In genomic region chr1:233107130-233107529, GRCh38 we compare ENCODE assay signal across 17 cellular contexts.
A peak's percentile ranks its signal among the peaks of the same experiment; 100 is the strongest.
DNase-seq lines count a peak whose midpoint lies in the region; ATAC-seq and TF ChIP-seq lines count a peak whose summit lies in the region.
"Had no signal": no experiment of that assay in that cellular context is flagged by ENCODE, and none has a peak within 500 bp of the region (broad histone marks: within the 10 kb centered on the region; RNA-seq: fewer than 3 reads in every experiment).

No MANE protein-coding gene starts in this region.

- TSS peak; percentile 76 for BruUV-seq in PC-9 (replicated peaks; lab: Mats Ljungman, UMichigan)

- CTCF ChIA-PET in PC-9 (lab: Charles Lee) = no interaction called here
- CTCF ChIA-PET in activated naive CD4-positive, alpha-beta T cell treated with anti-CD3 and anti-CD28 coated beads, Interleukin-2, amount 10 ng/mL, durations not matched to agents 7 days and 5 days (lab: Charles Lee) = no interaction called here

- peak overlapping the region; percentile 38 for H3K4me2 ChIP-seq in PC-9

- H3K27ac ChIP-seq in ACC112 (ENCODE audit: low read depth, low read length) = peak overlapping the region; percentile 39; the same call in 1 of the 2 replicates
- peak overlapping the region; percentile 81 for H3K27ac ChIP-seq in PC-9
- no peak overlapping the region for H3K27ac ChIP-seq in ascending aorta

- ATAC-seq in GM18511 (IDR thresholded peaks at IDR 0.05; ENCODE audit: unreplicated experiment) = no peak
- ATAC-seq in HG03432 (IDR thresholded peaks at IDR 0.05; ENCODE audit: unreplicated experiment) = no peak
- ATAC-seq: GM12878 had no signal

- POLR2A ChIA-PET in PC-9 (lab: Charles Lee; ENCODE audit: unreplicated experiment) = no interaction called here

- H3K36me3 Mint-ChIP-seq in activated naive CD4-positive, alpha-beta T cell treated with anti-CD3 and anti-CD28 coated beads, Interleukin-2, amount 10 ng/mL, durations not matched to agents 7 days and 5 days = peaks cover 29% of the 10 kb centered on the region

- H2AFZ ChIP-seq in ACC112 (ENCODE audit: low read length, unreplicated experiment) (no peak overlapping the region), PC-9 (no peak overlapping the region)

- H3K4me3 ChIP-seq in ACC112 (ENCODE audit: low read depth, low read length) = no peak overlapping the region
- H3K4me3 ChIP-seq in PC-9 = no peak overlapping the region
- no peak overlapping the region for H3K4me3 ChIP-seq in choroid plexus epithelial cell (ENCODE audit: low read depth, low read length)
- no peak overlapping the region for H3K4me3 ChIP-seq in ascending aorta
- H3K4me3 ChIP-seq: GM12878, HAP-1 had no signal

- H3K36me3 ChIP-seq in ACC112 (ENCODE audit: insufficient read depth, low read length) (0 out of 2 replicates have a peak, but pooled peaks cover 4% of the 10 kb centered on the region), PC-9 (ENCODE audit: low read depth) (peaks cover 6% of the 10 kb centered on the region; the same call in 1 of the 2 replicates), ascending aorta (no peaks in the 10 kb centered on the region)
- H3K36me3 ChIP-seq: HAP-1 had no signal

- no peak overlapping the region for H3K27ac Mint-ChIP-seq in activated naive CD4-positive, alpha-beta T cell treated with anti-CD3 and anti-CD28 coated beads, Interleukin-2, amount 10 ng/mL, durations not matched to agents 7 days and 5 days
- H3K27ac Mint-ChIP-seq: IgD-negative memory B cell had no signal

- no peak overlapping the region for H3K4me3 Mint-ChIP-seq in activated naive CD4-positive, alpha-beta T cell treated with anti-CD3 and anti-CD28 coated beads, Interleukin-2, amount 10 ng/mL, durations not matched to agents 7 days and 5 days
- H3K4me3 Mint-ChIP-seq: IgD-negative memory B cell had no signal

- H3K79me2 ChIP-seq in ACC112 (ENCODE audit: control insufficient read depth, insufficient read depth, low read length, unreplicated experiment) (no peaks in the 10 kb centered on the region), PC-9 (ENCODE audit: low read depth) (no peaks in the 10 kb centered on the region)

- H3K27me3 Mint-ChIP-seq in activated naive CD4-positive, alpha-beta T cell treated with anti-CD3 and anti-CD28 coated beads, Interleukin-2, amount 10 ng/mL, durations not matched to agents 7 days and 5 days = no peaks in the 10 kb centered on the region
- H3K27me3 Mint-ChIP-seq: IgD-negative memory B cell had no signal

- peak in 1 of 2 experiments; percentile 40 for DNase-seq in PC-9
- DNase-seq in choroid plexus epithelial cell (ENCODE audit: low read depth) = peak; percentile 36
- peak; percentile 24 for DNase-seq in kidney tubule cell (ENCODE audit: low spot score)
- no peak for DNase-seq in activated naive CD4-positive, alpha-beta T cell treated with anti-CD3 and anti-CD28 coated beads, Interleukin-2, amount 10 ng/mL, durations not matched to agents 7 days and 5 days
- DNase-seq in ascending aorta (ENCODE audit: low spot score in 2 of 2) = no peak
- DNase-seq: Caco-2; NCI-H1436 treated with DMSO at 0.1 percent for 48 hours; NCI-H345; NCI-H69; NK-92 treated with Interleukin-12 subunit alpha and Interleukin-12 subunit beta, amount 100 ng/mL, for 24 hours; OCI-M1 had no signal

- no peaks in the 10 kb centered on the region for H3K9me3 ChIP-seq in PC-9 (ENCODE audit: insufficient read depth, low read depth)
- H3K9me3 ChIP-seq in ascending aorta = no peaks in the 10 kb centered on the region
- H3K9me3 ChIP-seq: Caco-2, HAP-1 had no signal

- H3K9me3 Mint-ChIP-seq in activated naive CD4-positive, alpha-beta T cell treated with anti-CD3 and anti-CD28 coated beads, Interleukin-2, amount 10 ng/mL, durations not matched to agents 7 days and 5 days = no peaks in the 10 kb centered on the region

- no peak for TF ChIP-seq CTCF in PC-9 (conservative IDR thresholded peaks at IDR 0.05)
- no peak for TF ChIP-seq CTCF in choroid plexus epithelial cell (conservative IDR thresholded peaks at IDR 0.05; ENCODE audit: low read depth, low read length)
- TF ChIP-seq CTCF in ascending aorta (IDR thresholded peaks at IDR 0.05) = no peak

- H3F3A ChIP-seq in PC-9 (ENCODE audit: insufficient read depth, low read depth) = peaks cover 25% of the 10 kb centered on the region

- intact Hi-C loops in PC-9 (cut with micrococcal nuclease; ENCODE audit: unreplicated experiment) (no loop called here), ascending aorta (cut with DNase I) (no loop called here)

- H4K20me1 ChIP-seq in PC-9 (ENCODE audit: insufficient read depth) = no peaks in the 10 kb centered on the region

- H3K27me3 ChIP-seq in ACC112 (ENCODE audit: insufficient read depth, low read length) = no peaks in the 10 kb centered on the region
- H3K27me3 ChIP-seq in PC-9 (ENCODE audit: insufficient read depth, low read depth) = no peaks in the 10 kb centered on the region
- H3K27me3 ChIP-seq in ascending aorta = no peaks in the 10 kb centered on the region

- H3K4me1 ChIP-seq in ACC112 (ENCODE audit: control insufficient read depth, insufficient read depth, low read length, unreplicated experiment) = peaks cover 27% of the 10 kb centered on the region
- H3K4me1 ChIP-seq in PC-9 (replicated peaks; ENCODE audit: insufficient read depth) = peaks cover 41% of the 10 kb centered on the region
- no peaks in the 10 kb centered on the region for H3K4me1 ChIP-seq in ascending aorta
- H3K4me1 ChIP-seq: Caco-2, HAP-1 had no signal

- H3K9me2 ChIP-seq in PC-9 (ENCODE audit: insufficient read depth) = no peaks in the 10 kb centered on the region

- no peaks in the 10 kb centered on the region for H3K4me1 Mint-ChIP-seq in activated naive CD4-positive, alpha-beta T cell treated with anti-CD3 and anti-CD28 coated beads, Interleukin-2, amount 10 ng/mL, durations not matched to agents 7 days and 5 days

Comparison
In these comparisons a context has a peak if more than half of its experiments do, and no peak if none do; other contexts are left out.
1. H3K27ac ChIP-seq: peak in ACC112 (single experiment) and PC-9 (single experiment); none in ascending aorta (0 of 2).
2. DNase-seq: peak in choroid plexus epithelial cell (single experiment) and kidney tubule cell (single experiment); none in activated naive CD4-positive, alpha-beta T cell treated with anti-CD3 and anti-CD28 coated beads, Interleukin-2, amount 10 ng/mL, durations not matched to agents 7 days and 5 days (single experiment) and ascending aorta (0 of 2).